11 cellular contexts compared by ENCODE assay signal in genomic region chr17:3030096-3030495, GRCh38. TPM values are rescaled to one million over a fixed set of nuclear protein-coding genes. Genes with fewer than 3 reads are reported as not detected.
DNase-seq lines count a peak whose midpoint lies in the region; ATAC-seq and TF ChIP-seq lines count a peak whose summit lies in the region.
"Had no signal": no experiment of that assay in that cellular context is flagged by ENCODE, and none has a peak within 500 bp of the region (broad histone marks: within the 10 kb centered on the region; RNA-seq: fewer than 3 reads in every experiment).

No MANE protein-coding gene starts in this region.

- POLR2A ChIA-PET in AG04450 (lab: Yijun Ruan, JAX), result no interaction called here

- peak overlapping the region; percentile 39 for H3K27ac ChIP-seq in AG04450 (ENCODE audit: low read depth, low read length)
- peak overlapping the region in 1 of 2 donors; percentile 86 for H3K27ac ChIP-seq in left lung
- H3K27ac ChIP-seq: ascending aorta had no signal

- intact Hi-C loops in left lung (cut with DNase I), result no loop called here
- intact Hi-C loops in left colon (cut with DNase I, micrococcal nuclease), result no loop called here

- H3K36me3 ChIP-seq in left lung, result peaks cover 0 to 26% of the 10 kb centered on the region in 2 donors
- H3K36me3 ChIP-seq: ascending aorta had no signal

- no peak for TF ChIP-seq CTCF in AG04450 (IDR thresholded peaks at IDR 0.05; ENCODE audit: low read depth, low read length)
- no peak for TF ChIP-seq CTCF in left lung (IDR thresholded peaks at IDR 0.05)

- H3K4me1 ChIP-seq in left lung, result peaks cover 0 to 7% of the 10 kb centered on the region in 2 donors
- H3K4me1 ChIP-seq: ascending aorta had no signal

- H3K9me3 ChIP-seq in AG04450 (ENCODE audit: control insufficient read depth, insufficient read depth, low read length) (peaks cover 39% of the 10 kb centered on the region; the same call in 1 of the 2 replicates), left lung (no peaks in the 10 kb centered on the region)
- H3K9me3 ChIP-seq: ascending aorta had no signal

- ATAC-seq in left lung (peak; percentile 28), GM21423 (IDR thresholded peaks at IDR 0.05; ENCODE audit: unreplicated experiment) (no peak), left colon (no peak), HG03095 (IDR thresholded peaks at IDR 0.05; ENCODE audit: unreplicated experiment) (no peak)

- H3K27me3 ChIP-seq in AG04450 (ENCODE audit: control insufficient read depth, insufficient read depth, low read length) (no peaks in the 10 kb centered on the region), left lung (peaks cover 0 to 5% of the 10 kb centered on the region in 2 donors)
- H3K27me3 ChIP-seq: ascending aorta had no signal

- peak; percentile 43 for DNase-seq in AG04450 (ENCODE audit: low read depth, low spot score)
- DNase-seq in LHCN-M2 (ENCODE audit: low read depth), result peak; percentile 19
- peak; percentile 17 for DNase-seq in brain pericyte (ENCODE audit: low read depth, low spot score)
- DNase-seq in left lung, result peak in 1 of 2 donors; percentile 24
- no peak for DNase-seq in left colon
- DNase-seq in pons (ENCODE audit: low spot score), result no peak
- DNase-seq: CD4-positive, CD25-positive, alpha-beta regulatory T cell had no signal

- H3K4me3 ChIP-seq in AG04450 (ENCODE audit: low read depth, low read length) (no peak overlapping the region), left lung (no peak overlapping the region)
- H3K4me3 ChIP-seq: ascending aorta, smooth muscle cell had no signal

- CTCF ChIA-PET in AG04450 (lab: Charles Lee), result no interaction called here

RNA-seq across cellular contexts. Expression of gene OR1D5, which starts 33.3 kb away (rescaled TPM):
- not detected in 2 replicates for polyA plus RNA-seq in AG04450 (2011; rRNA removed)
- not detected in 2 replicates for polyA minus RNA-seq in AG04450 (2011; rRNA and poly(A)+ RNA removed)
- total RNA-seq in LHCN-M2 (2014; rRNA removed) (not detected in 2 replicates), left lung (not detected), left colon (not detected)
- not detected for polyA plus RNA-seq in LHCN-M2 (2012)
- total RNA-seq: ascending aorta; CD4-positive, CD25-positive, alpha-beta regulatory T cell; smooth muscle cell had no signal
- polyA plus RNA-seq: CD4-positive, CD25-positive, alpha-beta regulatory T cell; smooth muscle cell had no signal

Comparison
In these comparisons a context has a peak if more than half of its experiments do, and no peak if none do; other contexts are left out.
1. DNase-seq: peak in AG04450 (single experiment), LHCN-M2 (single experiment) and brain pericyte (single experiment); none in left colon (0 of 2) and pons (single experiment).